Comparison of ENCODE assay signal across 20 cellular contexts in the genomic region with DNA sequence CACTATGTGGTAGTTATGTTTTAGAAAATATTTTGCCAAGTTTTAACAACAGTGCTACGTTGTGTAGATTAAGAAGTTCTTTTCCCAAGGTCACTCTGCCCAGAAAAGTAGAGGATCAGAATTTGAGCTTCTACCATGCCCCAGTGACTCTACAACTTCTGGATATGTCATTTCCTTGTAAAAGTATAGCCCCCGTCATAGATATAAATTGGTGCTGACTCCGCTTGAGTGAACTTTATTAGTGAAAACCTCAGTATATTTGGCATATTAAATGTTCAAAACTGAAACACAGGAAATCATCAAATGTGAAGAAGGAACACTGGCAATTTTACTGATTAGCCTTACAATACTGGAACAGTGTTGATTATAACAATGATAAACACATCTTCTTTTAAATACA.
DNase-seq lines count a peak whose midpoint lies in the region; ATAC-seq, FAIRE-seq and TF ChIP-seq lines count a peak whose summit lies in the region.
"Had no signal": no experiment of that assay in that cellular context is flagged by ENCODE, and none has a peak within 500 bp of the region (broad histone marks: within the 10 kb centered on the region; RNA-seq: fewer than 3 reads in every experiment).

No MANE protein-coding gene starts in this region.

- no peak for ATAC-seq in GM21786 (IDR thresholded peaks at IDR 0.05; ENCODE audit: unreplicated experiment)
- ATAC-seq: GM23338 had no signal

- no peaks in the 10 kb centered on the region for H3K27me3 ChIP-seq in BE2C

- H3K4me1 ChIP-seq in BE2C, result no peaks in the 10 kb centered on the region

- no peaks in the 10 kb centered on the region for H3K9me3 ChIP-seq in BE2C

- TF ChIP-seq CTCF in D721Med (IDR thresholded peaks at IDR 0.05; ENCODE audit: insufficient read depth, missing control alignments) (no peak), BE2C (IDR thresholded peaks at IDR 0.05; ENCODE audit: low read depth, low read length) (no peak)

- FAIRE-seq in D721Med (lab: Jason Lieb, UNC), result peak; percentile 21
- peak; percentile 78 for FAIRE-seq in RCC 7860 (lab: Jason Lieb, UNC)
- FAIRE-seq: A204.1, G401.6, GM12892 had no signal

- H3K36me3 ChIP-seq in BE2C, result no peaks in the 10 kb centered on the region

- no peak overlapping the region for H3K4me3 ChIP-seq in BE2C (ENCODE audit: low read depth, low read length)
- H3K4me3 ChIP-seq: GM23338 had no signal

- DNase-seq in D721Med (ENCODE audit: insufficient read length, low spot score) (no peak), RCC 7860 (ENCODE audit: low spot score) (no peak), kidney tubule cell (ENCODE audit: low spot score) (peak; percentile 14), T-helper 1 cell (no peak), BE2C (no peak)
- DNase-seq: ACHN; AML-193; C1 segment of cervical spinal cord; Calu3; CD4-positive, alpha-beta memory T cell; COR-L47; DMS153; DND-41; H9; HFFc6 had no signal
